Comparison of ENCODE assay signal across 9 cellular contexts in the genomic region with DNA sequence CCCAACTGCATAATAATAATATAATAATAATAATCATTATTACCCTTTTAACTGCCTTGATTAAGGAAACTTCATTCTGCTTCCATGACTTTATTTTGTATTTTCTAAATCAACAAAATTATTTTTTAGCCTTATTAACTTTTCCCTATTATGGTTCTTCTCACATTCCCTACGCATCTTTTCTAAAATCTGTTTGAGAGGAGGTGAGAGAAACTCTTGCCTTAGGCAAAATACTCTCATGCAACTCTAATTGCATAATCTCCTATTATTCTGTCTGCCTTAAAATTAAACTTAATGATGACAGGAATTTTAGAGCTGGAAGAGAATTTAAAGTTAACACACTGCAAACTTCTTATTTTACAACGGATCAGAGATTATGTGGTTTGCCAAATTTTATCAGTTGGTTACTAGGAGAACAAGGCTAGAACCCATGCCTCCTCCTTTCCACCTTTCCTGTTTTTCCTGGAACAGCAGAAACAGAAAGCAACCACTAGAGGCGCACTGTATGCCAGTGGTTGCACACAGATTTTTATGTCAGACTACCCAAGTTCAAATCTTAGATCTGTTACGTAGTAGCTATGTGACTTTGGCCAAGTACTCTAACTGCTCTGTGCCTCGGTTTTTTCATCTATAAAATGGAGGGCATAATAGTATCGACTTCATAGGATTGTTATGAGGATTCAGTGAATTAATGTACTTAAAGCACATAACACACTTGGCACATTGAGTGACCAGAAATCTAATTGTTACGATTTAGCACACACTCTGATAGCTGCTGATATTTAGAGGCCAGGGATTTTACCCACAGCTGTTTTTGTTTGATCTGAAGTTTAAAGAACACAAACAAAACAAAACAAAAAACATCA. TPM values are rescaled to one million over a fixed set of nuclear protein-coding genes. Genes with fewer than 3 reads are reported as not detected.
DNase-seq lines count a peak whose midpoint lies in the region; ATAC-seq, FAIRE-seq and TF ChIP-seq lines count a peak whose summit lies in the region.
"Had no signal": no experiment of that assay in that cellular context is flagged by ENCODE, and none has a peak within 500 bp of the region (broad histone marks: within the 10 kb centered on the region; RNA-seq: fewer than 3 reads in every experiment).

No MANE protein-coding gene starts in this region.

- H3K36me3 ChIP-seq in WERI-Rb-1 (no peaks in the 10 kb centered on the region), keratinocyte (ENCODE audit: control insufficient read depth in 2 of 2, extremely low read depth in 1 of 2, insufficient read depth in 2 of 2, low read length in 2 of 2) (no peaks in the 10 kb centered on the region)

- no peak overlapping the region for H3K9ac ChIP-seq in keratinocyte (ENCODE audit: control insufficient read depth, extremely low read depth, insufficient read depth, low read length)

- H3K4me3 ChIP-seq in WERI-Rb-1 (ENCODE audit: low read depth, low read length): no peak overlapping the region
- no peak overlapping the region for H3K4me3 ChIP-seq in keratinocyte (ENCODE audit: control insufficient read depth in 2 of 3, extremely low read depth in 1 of 3, insufficient read depth in 2 of 3, low read depth in 1 of 3, low read length in 3 of 3)

- H3K27me3 ChIP-seq in WERI-Rb-1 (ENCODE audit: insufficient read depth, low read depth, severe bottlenecking): no peaks in the 10 kb centered on the region
- no peaks in the 10 kb centered on the region for H3K27me3 ChIP-seq in keratinocyte (ENCODE audit: control insufficient read depth, extremely low read depth, insufficient read depth, low read length)

- H4K20me1 ChIP-seq in keratinocyte (ENCODE audit: control insufficient read depth, extremely low read depth, insufficient read depth, low read length): no peaks in the 10 kb centered on the region

- H2AFZ ChIP-seq in keratinocyte (ENCODE audit: control insufficient read depth, low read length): peak overlapping the region; percentile 59

- in situ Hi-C loops in KBM-7 (cut with MboI; ENCODE audit: low pct_unique_long_range_greater_than_20kb, low sequenced_read_pairs): no loop called here

- peak; percentile 80 for TF ChIP-seq CTCF in WERI-Rb-1 (IDR thresholded peaks at IDR 0.05; ENCODE audit: low read depth, low read length)
- peak; percentile 71 to 90 (median 80) for TF ChIP-seq CTCF in keratinocyte (optimal IDR thresholded peaks at IDR 0.05 in 1 of 3, IDR thresholded peaks at IDR 0.05 in 1 of 3, conservative IDR thresholded peaks at IDR 0.05 in 1 of 3; ENCODE audit: extremely low read depth in 1 of 3, insufficient read depth in 2 of 3, low read length in 3 of 3)

- H3K27ac ChIP-seq in WERI-Rb-1: no peak overlapping the region
- no peak overlapping the region for H3K27ac ChIP-seq in keratinocyte (ENCODE audit: control insufficient read depth, insufficient read depth, low read length)

- no peak for ATAC-seq in stimulated activated naive CD8-positive, alpha-beta T cell treated with anti-CD3 and anti-CD28 coated beads, Interleukin-15, Interleukin-2, amounts not matched to agents 100 U/mL and 50 U/mL, for 24 hours
- ATAC-seq in HG03175 (IDR thresholded peaks at IDR 0.05; ENCODE audit: unreplicated experiment): no peak
- ATAC-seq: activated T-cell treated with anti-CD3 and anti-CD28 coated beads, Interleukin-2, amount 50 U/mL, for 72 hours had no signal

- dilution Hi-C loops in keratinocyte (cut with MboI; ENCODE audit: extremely low pct_ligation_motif_present, low sequenced_read_pairs): no loop called here

- peaks cover 21% of the 10 kb centered on the region for H3K4me1 ChIP-seq in keratinocyte (ENCODE audit: control insufficient read depth, extremely low read depth, insufficient read depth, low read length)

- H3K9me3 ChIP-seq in WERI-Rb-1 (ENCODE audit: severe bottlenecking) (no peaks in the 10 kb centered on the region), keratinocyte (ENCODE audit: control insufficient read depth, low read depth, low read length) (no peaks in the 10 kb centered on the region)

- peak overlapping the region; percentile 16 for H3K4me2 ChIP-seq in keratinocyte (ENCODE audit: control insufficient read depth, extremely low read depth, insufficient read depth, low read depth, low read length)

- DNase-seq in NCI-H2196 (lab: John Stamatoyannopoulos, UW; ENCODE audit: unreplicated experiment): peak; percentile 6
- no peak for DNase-seq in NCI-H2196 treated with DMSO at 0.1 percent for 48 hours (lab: John Stamatoyannopoulos, UW; ENCODE audit: unreplicated experiment)
- DNase-seq in KBM-7: peak; percentile 69
- DNase-seq in WERI-Rb-1: peak; percentile 29
- DNase-seq in keratinocyte (ENCODE audit: low read depth, low spot score): no peak
- no peak for DNase-seq in stimulated activated naive CD8-positive, alpha-beta T cell treated with anti-CD3 and anti-CD28 coated beads, Interleukin-15, Interleukin-2, amounts not matched to agents 100 U/mL and 50 U/mL, for 24 hours
- no peak for DNase-seq in posterior vena cava (ENCODE audit: low spot score)

- intact Hi-C loops in posterior vena cava (cut with DNase I): no loop called here

- H3K79me2 ChIP-seq in keratinocyte (ENCODE audit: control insufficient read depth, insufficient read depth, low read length): peaks cover under 1% of the 10 kb centered on the region

- peak; percentile 13 for FAIRE-seq in keratinocyte (lab: Jason Lieb, UNC)

- no peaks in the 10 kb centered on the region for H3K9me1 ChIP-seq in keratinocyte (ENCODE audit: control insufficient read depth, extremely low read depth, insufficient read depth, low read length)

RNA-seq across cellular contexts. Expression of gene BRMS1L, which starts 4.4 kb away (rescaled TPM):
- 5.9 to 12.0 TPM (median 6.4 TPM) in 3 replicates for polyA plus RNA-seq in keratinocyte
- 23.2 TPM for polyA plus RNA-seq in keratinocyte (2011; ENCODE audit: low read depth)
- polyA plus RNA-seq in keratinocyte (2011; cell fraction: cytosol; rRNA removed): 4.8 and 9.3 TPM in 2 replicates
- polyA plus RNA-seq in keratinocyte (2011; cell fraction: nucleus; rRNA removed): 4.6 and 10.4 TPM in 2 replicates
- 3.9 and 8.4 TPM in 2 replicates for polyA plus RNA-seq in keratinocyte (2012; ENCODE audit: low replicate concordance)
- 0.82 to 4.6 TPM (median 0.85 TPM) in 3 replicates for polyA minus RNA-seq in keratinocyte
- polyA minus RNA-seq in keratinocyte (2011; cell fraction: cytosol; rRNA and poly(A)+ RNA removed): 3.1 TPM
- 2.3 and 13.7 TPM in 2 replicates for polyA minus RNA-seq in keratinocyte (2011; cell fraction: nucleus; rRNA and poly(A)+ RNA removed)
- total RNA-seq in posterior vena cava: 10 to 100 TPM; 12.4 to 17.5 TPM

RNA-seq across cellular contexts. Expression of gene RALGAPA1, which starts 12.7 kb away (rescaled TPM):
- 6.2 to 12.1 TPM (median 10.9 TPM) in 3 replicates for polyA plus RNA-seq in keratinocyte
- 13.0 TPM for polyA plus RNA-seq in keratinocyte (2011; ENCODE audit: low read depth)
- polyA plus RNA-seq in keratinocyte (2011; cell fraction: cytosol; rRNA removed): 3.9 and 9.4 TPM in 2 replicates
- 17.7 and 20.1 TPM in 2 replicates for polyA plus RNA-seq in keratinocyte (2011; cell fraction: nucleus; rRNA removed)
- polyA plus RNA-seq in keratinocyte (2012; ENCODE audit: low replicate concordance): 7.0 and 12.4 TPM in 2 replicates
- polyA minus RNA-seq in keratinocyte: 8.3 to 43.0 TPM (median 26.8 TPM) in 3 replicates
- 17.3 TPM for polyA minus RNA-seq in keratinocyte (2011; cell fraction: cytosol; rRNA and poly(A)+ RNA removed)
- 33.6 and 73.1 TPM in 2 replicates for polyA minus RNA-seq in keratinocyte (2011; cell fraction: nucleus; rRNA and poly(A)+ RNA removed)
- 10 to 100 TPM; 65.8 to 73.2 TPM for total RNA-seq in posterior vena cava

Comparison
In these comparisons a context has a peak if more than half of its experiments do, and no peak if none do; other contexts are left out.
1. DNase-seq: peak in NCI-H2196 (single experiment), KBM-7 (single experiment) and WERI-Rb-1 (single experiment); none in NCI-H2196 treated with DMSO at 0.1 percent for 48 hours (single experiment), keratinocyte (single experiment), stimulated activated naive CD8-positive, alpha-beta T cell treated with anti-CD3 and anti-CD28 coated beads, Interleukin-15, Interleukin-2, amounts not matched to agents 100 U/mL and 50 U/mL, for 24 hours (single experiment) and posterior vena cava (single experiment).